ENCODE assay signal across 23 cellular contexts in the genomic region with DNA sequence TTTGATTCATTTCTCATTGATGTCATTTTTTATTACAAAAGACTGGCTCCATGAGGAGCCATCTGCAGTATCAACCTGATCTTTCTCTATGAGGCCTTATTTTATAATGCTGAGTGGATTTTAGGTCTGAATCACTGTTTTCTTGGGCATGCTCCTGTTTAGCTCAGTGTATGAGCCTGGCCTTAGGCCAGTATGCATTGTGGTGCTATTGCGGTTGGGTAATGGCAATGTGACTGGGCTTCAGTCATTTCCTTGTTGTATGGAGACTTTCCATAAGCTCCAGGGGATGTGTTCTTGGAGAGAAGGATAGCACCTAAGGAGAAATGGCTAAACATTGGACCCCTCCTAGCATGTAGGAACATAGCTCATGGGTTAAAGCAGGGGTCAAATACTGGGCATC.
"Had no signal": no experiment of that assay in that cellular context is flagged by ENCODE, and none has a peak within 500 bp of the region (broad histone marks: within the 10 kb centered on the region; RNA-seq: fewer than 3 reads in every experiment).

No MANE protein-coding gene starts in this region.

- ATAC-seq: activated CD4-positive, alpha-beta T cell treated with anti-CD3 and anti-CD28 coated beads for 36 hours; effector memory CD8-positive, alpha-beta T cell; left lung; right lobe of liver had no signal

- H3K9me3 Mint-ChIP-seq: nephron progenitor cell had no signal

- H3K27ac Mint-ChIP-seq: activated CD4-positive, alpha-beta T cell treated with anti-CD3 and anti-CD28 coated beads for 36 hours; activated naive CD8-positive, alpha-beta T cell; effector memory CD8-positive, alpha-beta T cell; nephron progenitor cell; progenitor cell of endocrine pancreas had no signal

- H3K4me1 Mint-ChIP-seq: activated CD4-positive, alpha-beta T cell treated with anti-CD3 and anti-CD28 coated beads for 36 hours; nephron progenitor cell had no signal

- H3K27me3 Mint-ChIP-seq: activated CD4-positive, alpha-beta T cell treated with anti-CD3 and anti-CD28 coated beads for 36 hours; activated naive CD8-positive, alpha-beta T cell; effector memory CD8-positive, alpha-beta T cell; progenitor cell of endocrine pancreas had no signal

- DNase-seq: activated CD4-positive, alpha-beta T cell treated with anti-CD3 and anti-CD28 coated beads for 36 hours; activated CD4-positive, alpha-beta T cell treated with anti-CD3 and anti-CD28 coated beads, Interleukin-2, amount 50 U/mL, for 4 hours; activated CD4-positive, CD25-positive, alpha-beta regulatory T cell; activated effector memory CD4-positive, alpha-beta T cell treated with Interleukin-2 at 50 U/mL for 16 hours; activated naive CD4-positive, alpha-beta T cell treated with Interleukin-2 at 50 U/mL for 16 hours; brain microvascular endothelial cell; caudate nucleus; cortex of kidney; effector memory CD8-positive, alpha-beta T cell; erythroblast; foreskin melanocyte; left lung; nephron progenitor cell; ovary; right lobe of liver; stimulated activated CD4-positive, alpha-beta T cell treated with anti-CD3 and anti-CD28 coated beads, Interleukin-2, amount 100 ng/mL, for 48 hours; stimulated activated naive CD4-positive, alpha-beta T cell treated with Interleukin-2 at 50 U/mL for 16 hours; T-helper 2 cell; testis; transverse colon had no signal

- H3K4me3 Mint-ChIP-seq: activated CD4-positive, alpha-beta T cell treated with anti-CD3 and anti-CD28 coated beads for 36 hours; activated naive CD8-positive, alpha-beta T cell; effector memory CD8-positive, alpha-beta T cell; nephron progenitor cell had no signal

- H3K36me3 Mint-ChIP-seq: activated naive CD8-positive, alpha-beta T cell had no signal

- H3K4me3 ChIP-seq: left lung, lung, ovary, right lobe of liver, testis, transverse colon had no signal
